In the genomic region with DNA sequence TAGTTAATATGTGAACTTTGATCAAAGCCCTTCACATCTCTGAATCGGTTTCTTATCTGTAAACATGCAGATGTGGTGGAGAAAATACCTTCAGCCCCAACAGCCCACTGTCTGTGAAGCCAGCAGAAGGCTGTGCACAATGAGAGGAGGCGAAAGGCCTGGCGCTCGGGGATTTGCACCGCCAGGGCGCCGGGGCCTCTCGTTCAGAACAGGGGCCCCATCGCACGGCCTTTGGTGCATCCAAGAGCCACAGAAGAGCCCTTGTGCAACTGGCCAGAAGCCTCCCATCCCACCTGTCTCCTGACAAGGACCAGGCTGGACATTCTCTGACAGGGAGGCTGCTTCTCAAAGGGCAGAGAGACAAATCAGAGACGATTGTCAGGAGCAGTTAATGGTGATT, we compare ENCODE assay signal across 7 cellular contexts.
"Had no signal": no experiment of that assay in that cellular context is flagged by ENCODE, and none has a peak within 500 bp of the region (broad histone marks: within the 10 kb centered on the region; RNA-seq: fewer than 3 reads in every experiment).

No MANE protein-coding gene starts in this region.

- H3K27ac ChIP-seq: HL-60, KMS-11 had no signal

- H3K36me3 Mint-ChIP-seq: IgD-negative memory B cell had no signal

- H3K27ac Mint-ChIP-seq: IgD-negative memory B cell had no signal

- H3K27me3 Mint-ChIP-seq: IgD-negative memory B cell had no signal

- H3K4me3 ChIP-seq: K562 had no signal

- H3K4me2 ChIP-seq: KMS-11 had no signal

- DNase-seq: IMR-90, KBM-7, KG1 had no signal

- H3K4me1 Mint-ChIP-seq: IgD-negative memory B cell had no signal

- H3K9ac ChIP-seq: KMS-11 had no signal

- ATAC-seq: K562 had no signal

- H3K4me3 Mint-ChIP-seq: IgD-negative memory B cell had no signal
